8 cellular contexts compared by ENCODE assay signal in genomic region chr22:23773247-23774113, GRCh38. TPM values are rescaled to one million over a fixed set of nuclear protein-coding genes. Genes with fewer than 3 reads are reported as not detected.
DNase-seq lines count a peak whose midpoint lies in the region; ATAC-seq and TF ChIP-seq lines count a peak whose summit lies in the region.

No MANE protein-coding gene starts in this region.

- peak overlapping the region; percentile 58 for H3K9ac ChIP-seq in neural cell (ENCODE audit: low read length)

- no peaks in the 10 kb centered on the region for H3K79me2 ChIP-seq in neural cell (replicated peaks; ENCODE audit: insufficient read depth, low read length)

- POLR2A ChIA-PET in CD4-positive, alpha-beta T cell (lab: Charles Lee), result interaction anchor here (1.2 to 2.0 kb wide), 5 partner anchors 13 to 237 kb away, joined by 3 to 17 read pairs (median 4); partner anchors contain the start of genes CABIN1, MIF and SMARCB1

- H3K27ac Mint-ChIP-seq in CD4-positive, alpha-beta T cell, result no peak overlapping the region
- peak overlapping the region; percentile 28 for H3K27ac Mint-ChIP-seq in endothelial cell (ENCODE audit: unreplicated experiment)
- no peak overlapping the region for H3K27ac Mint-ChIP-seq in effector memory CD8-positive, alpha-beta T cell

- no peak for DNase-seq in CD4-positive, alpha-beta T cell
- DNase-seq in NCI-H345 treated with DMSO at 0.1 percent for 48 hours (lab: John Stamatoyannopoulos, UW; ENCODE audit: unreplicated experiment), result peak; percentile 57
- DNase-seq in endothelial cell (ENCODE audit: low spot score), result no peak
- DNase-seq in hepatic stellate cell (ENCODE audit: low spot score), result no peak
- no peak for DNase-seq in foreskin melanocyte
- DNase-seq in effector memory CD8-positive, alpha-beta T cell, result no peak
- no peak for DNase-seq in NCI-H226

- H3K27ac ChIP-seq in CD4-positive, alpha-beta T cell (ENCODE audit: low read depth, low read length), result no peak overlapping the region
- no peak overlapping the region for H3K27ac ChIP-seq in neural cell (ENCODE audit: low read length)

- no peak overlapping the region for H3K4me2 ChIP-seq in neural cell (ENCODE audit: low read length)

- H2AFZ ChIP-seq in neural cell (ENCODE audit: low read depth, low read length), result no peak overlapping the region

- H3K27me3 ChIP-seq in CD4-positive, alpha-beta T cell (ENCODE audit: control insufficient read depth, insufficient read depth, low read length), result no peaks in the 10 kb centered on the region
- H3K27me3 ChIP-seq in neural cell (ENCODE audit: insufficient read depth, low read depth, low read length), result peaks cover 9% of the 10 kb centered on the region

- intact Hi-C loops in CD4-positive, alpha-beta T cell (cut with DNase I, micrococcal nuclease), result loop anchor here in 1 of 2 experiments (5.0 kb wide), 2 partner anchors 74 to 76 kb away; no protein-coding TSS in a partner anchor

- TF ChIP-seq RAD21 in neural cell (conservative IDR thresholded peaks at IDR 0.05), result no peak

- no peak for ATAC-seq in CD4-positive, alpha-beta T cell (ENCODE audit: poor library complexity)
- ATAC-seq in effector memory CD8-positive, alpha-beta T cell (replicated peaks), result no peak

- no peaks in the 10 kb centered on the region for H3F3A ChIP-seq in neural cell (ENCODE audit: insufficient read depth, low read length, poor library complexity, severe bottlenecking)

- H3K36me3 Mint-ChIP-seq in CD4-positive, alpha-beta T cell (ENCODE audit: low read depth), result no peaks in the 10 kb centered on the region
- H3K36me3 Mint-ChIP-seq in endothelial cell (ENCODE audit: low read depth, unreplicated experiment), result peaks cover 5% of the 10 kb centered on the region
- H3K36me3 Mint-ChIP-seq in effector memory CD8-positive, alpha-beta T cell (ENCODE audit: insufficient read depth), result no peaks in the 10 kb centered on the region

- TF ChIP-seq EP300 in neural cell (conservative IDR thresholded peaks at IDR 0.05; ENCODE audit: poor library complexity, severe bottlenecking), result no peak

- TF ChIP-seq CTCF in CD4-positive, alpha-beta T cell (IDR thresholded peaks at IDR 0.05), result no peak
- TF ChIP-seq CTCF in endothelial cell (IDR thresholded peaks at IDR 0.05; ENCODE audit: unreplicated experiment) (no peak), neural cell (IDR thresholded peaks at IDR 0.05; ENCODE audit: poor library complexity, severe bottlenecking) (no peak)

- no peaks in the 10 kb centered on the region for H3K9me3 ChIP-seq in CD4-positive, alpha-beta T cell (ENCODE audit: control insufficient read depth, low read length)
- no peaks in the 10 kb centered on the region for H3K9me3 ChIP-seq in neural cell (ENCODE audit: low read length)

- no peaks in the 10 kb centered on the region for H4K20me1 ChIP-seq in neural cell (ENCODE audit: insufficient read depth)

- CTCF ChIA-PET in CD4-positive, alpha-beta T cell (lab: Charles Lee), result no interaction called here

- peak overlapping the region; percentile 60 for H3K4me3 ChIP-seq in neural cell (ENCODE audit: low read length)

- peak overlapping the region; percentile 69 for H3K4me3 Mint-ChIP-seq in CD4-positive, alpha-beta T cell
- H3K4me3 Mint-ChIP-seq in endothelial cell (ENCODE audit: unreplicated experiment), result peak overlapping the region; percentile 6
- peak overlapping the region in 1 of 2 donors; percentile 2 for H3K4me3 Mint-ChIP-seq in effector memory CD8-positive, alpha-beta T cell

- H3K9me3 Mint-ChIP-seq in CD4-positive, alpha-beta T cell, result no peaks in the 10 kb centered on the region
- H3K9me3 Mint-ChIP-seq in endothelial cell (ENCODE audit: unreplicated experiment), result no peaks in the 10 kb centered on the region
- no peaks in the 10 kb centered on the region for H3K9me3 Mint-ChIP-seq in effector memory CD8-positive, alpha-beta T cell

- H3K27me3 Mint-ChIP-seq in CD4-positive, alpha-beta T cell, result no peaks in the 10 kb centered on the region
- peaks cover 9% of the 10 kb centered on the region for H3K27me3 Mint-ChIP-seq in endothelial cell (ENCODE audit: unreplicated experiment)
- no peaks in the 10 kb centered on the region for H3K27me3 Mint-ChIP-seq in effector memory CD8-positive, alpha-beta T cell

- H3K9me2 ChIP-seq in neural cell (ENCODE audit: insufficient read depth, low read length), result no peaks in the 10 kb centered on the region

- peaks cover 17% of the 10 kb centered on the region for H3K4me1 Mint-ChIP-seq in CD4-positive, alpha-beta T cell (ENCODE audit: low read depth)
- H3K4me1 Mint-ChIP-seq in endothelial cell (ENCODE audit: unreplicated experiment), result peaks cover 8% of the 10 kb centered on the region
- H3K4me1 Mint-ChIP-seq in effector memory CD8-positive, alpha-beta T cell (ENCODE audit: low read depth in 2 of 2), result peaks cover 10 to 12% of the 10 kb centered on the region in 2 donors

- no peaks in the 10 kb centered on the region for H3K36me3 ChIP-seq in neural cell (ENCODE audit: insufficient read depth, low read length)

TF ChIP-seq in neural cell, 6 proteins besides CTCF, POLR2A, EP300 and RAD21:
- TF ChIP-seq EZH2 (IDR thresholded peaks at IDR 0.05; ENCODE audit: borderline replicate concordance, insufficient read depth, low read length, poor library complexity, severe bottlenecking) (no peak), POLR2AphosphoS5 (IDR thresholded peaks at IDR 0.05) (no peak), MXI1 (conservative IDR thresholded peaks at IDR 0.05; ENCODE audit: poor library complexity, severe bottlenecking) (no peak), SMC3 (conservative IDR thresholded peaks at IDR 0.05; ENCODE audit: poor library complexity) (no peak), TAF1 (IDR thresholded peaks at IDR 0.05; ENCODE audit: low read depth) (no peak)
- TF ChIP-seq, protein P1, sequence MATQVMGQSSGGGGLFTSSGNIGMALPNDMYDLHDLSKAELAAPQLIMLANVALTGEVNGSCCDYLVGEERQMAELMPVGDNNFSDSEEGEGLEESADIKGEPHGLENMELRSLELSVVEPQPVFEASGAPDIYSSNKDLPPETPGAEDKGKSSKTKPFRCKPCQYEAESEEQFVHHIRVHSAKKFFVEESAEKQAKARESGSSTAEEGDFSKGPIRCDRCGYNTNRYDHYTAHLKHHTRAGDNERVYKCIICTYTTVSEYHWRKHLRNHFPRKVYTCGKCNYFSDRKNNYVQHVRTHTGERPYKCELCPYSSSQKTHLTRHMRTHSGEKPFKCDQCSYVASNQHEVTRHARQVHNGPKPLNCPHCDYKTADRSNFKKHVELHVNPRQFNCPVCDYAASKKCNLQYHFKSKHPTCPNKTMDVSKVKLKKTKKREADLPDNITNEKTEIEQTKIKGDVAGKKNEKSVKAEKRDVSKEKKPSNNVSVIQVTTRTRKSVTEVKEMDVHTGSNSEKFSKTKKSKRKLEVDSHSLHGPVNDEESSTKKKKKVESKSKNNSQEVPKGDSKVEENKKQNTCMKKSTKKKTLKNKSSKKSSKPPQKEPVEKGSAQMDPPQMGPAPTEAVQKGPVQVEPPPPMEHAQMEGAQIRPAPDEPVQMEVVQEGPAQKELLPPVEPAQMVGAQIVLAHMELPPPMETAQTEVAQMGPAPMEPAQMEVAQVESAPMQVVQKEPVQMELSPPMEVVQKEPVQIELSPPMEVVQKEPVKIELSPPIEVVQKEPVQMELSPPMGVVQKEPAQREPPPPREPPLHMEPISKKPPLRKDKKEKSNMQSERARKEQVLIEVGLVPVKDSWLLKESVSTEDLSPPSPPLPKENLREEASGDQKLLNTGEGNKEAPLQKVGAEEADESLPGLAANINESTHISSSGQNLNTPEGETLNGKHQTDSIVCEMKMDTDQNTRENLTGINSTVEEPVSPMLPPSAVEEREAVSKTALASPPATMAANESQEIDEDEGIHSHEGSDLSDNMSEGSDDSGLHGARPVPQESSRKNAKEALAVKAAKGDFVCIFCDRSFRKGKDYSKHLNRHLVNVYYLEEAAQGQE (IDR thresholded peaks at IDR 0.05; ENCODE audit: borderline replicate concordance), result no peak

RNA-seq across cellular contexts. Expression of gene MMP11, which starts 0.8 kb away (rescaled TPM):
- 1 to 10 TPM; 2.3 to 2.4 TPM for total RNA-seq in CD4-positive, alpha-beta T cell
- 3.4 TPM for total RNA-seq in endothelial cell (ENCODE audit: unreplicated experiment)
- 9.3 and 12.2 TPM in 2 replicates for polyA plus RNA-seq in neural cell
- 6.3 and 9.3 TPM in 2 replicates for polyA minus RNA-seq in neural cell

RNA-seq across cellular contexts. Expression of gene CHCHD10, which starts 5.7 kb away (rescaled TPM):
- total RNA-seq in CD4-positive, alpha-beta T cell, result 10 to 100 TPM; 34.4 to 43.0 TPM
- total RNA-seq in endothelial cell (ENCODE audit: unreplicated experiment), result 55.8 TPM
- polyA plus RNA-seq in neural cell, result 3.8 TPM in 1 of 2 replicates, not detected in the other
- polyA minus RNA-seq in neural cell, result 3.2 and 8.1 TPM in 2 replicates

RNA-seq across cellular contexts. Expression of gene C22orf15, which starts 10.7 kb away (rescaled TPM):
- total RNA-seq in CD4-positive, alpha-beta T cell, result under 1 TPM; 0.49 to 0.84 TPM
- 2.0 TPM for total RNA-seq in endothelial cell (ENCODE audit: unreplicated experiment)
- not detected in 2 replicates for polyA plus RNA-seq in neural cell
- polyA minus RNA-seq in neural cell, result not detected in 2 replicates

RNA-seq across cellular contexts. Expression of gene SMARCB1, which starts 13.3 kb away (rescaled TPM):
- total RNA-seq in CD4-positive, alpha-beta T cell, result 10 to 100 TPM; 40.3 to 41.7 TPM
- total RNA-seq in endothelial cell (ENCODE audit: unreplicated experiment), result 105 TPM
- polyA plus RNA-seq in neural cell, result 97.5 and 98.9 TPM in 2 replicates
- 46.9 and 48.9 TPM in 2 replicates for polyA minus RNA-seq in neural cell

RNA-seq across cellular contexts. Expression of gene VPREB3, which starts 19.3 kb away (rescaled TPM):
- not detected for total RNA-seq in CD4-positive, alpha-beta T cell
- total RNA-seq in endothelial cell (ENCODE audit: unreplicated experiment), result not detected
- polyA plus RNA-seq in neural cell, result not detected in 2 replicates
- polyA minus RNA-seq in neural cell, result not detected in 2 replicates
